9 cellular contexts compared by ENCODE assay signal in genomic region chrX:113929004-113929403, GRCh38.
DNase-seq lines count a peak whose midpoint lies in the region.
"Had no signal": no experiment of that assay in that cellular context is flagged by ENCODE, and none has a peak within 500 bp of the region (broad histone marks: within the 10 kb centered on the region; RNA-seq: fewer than 3 reads in every experiment).

No MANE protein-coding gene starts in this region.

- DNase-seq in GM04504 (ENCODE audit: low read depth) = peak; percentile 25
- DNase-seq in Jurkat, Clone E6-1 (ENCODE audit: low read depth, low spot score) = peak; percentile 8
- DNase-seq in SKM-1 treated with dmso at 0.1 percent for 144 hours (lab: John Stamatoyannopoulos, UW; ENCODE audit: unreplicated experiment) = peak; percentile 1
- DNase-seq in iPS-NIHi11 (ENCODE audit: low spot score) = peak; percentile 48
- no peak for DNase-seq in retina
- DNase-seq in ureter (ENCODE audit: low spot score) = no peak
- no peak for DNase-seq in activated CD4-positive, alpha-beta T cell treated with anti-CD3 and anti-CD28 coated beads for 1 hour
- no peak for DNase-seq in GOT3 (lab: John Stamatoyannopoulos, UW)
- DNase-seq: activated B cell treated with CpG ODN at 0.5 μM for 24 hours had no signal

- H3K4me3 ChIP-seq in Jurkat, Clone E6-1 (ENCODE audit: low read length) = no peak overlapping the region

Comparison
In these comparisons a context has a peak if more than half of its experiments do, and no peak if none do; other contexts are left out.
1. DNase-seq: peak in GM04504 (single experiment), Jurkat, Clone E6-1 (single experiment), SKM-1 treated with dmso at 0.1 percent for 144 hours (single experiment) and iPS-NIHi11 (single experiment); none in retina (single experiment), ureter (single experiment), activated CD4-positive, alpha-beta T cell treated with anti-CD3 and anti-CD28 coated beads for 1 hour (single experiment) and GOT3 (single experiment).